ENCODE assay signal across 1 cellular context in the genomic region with DNA sequence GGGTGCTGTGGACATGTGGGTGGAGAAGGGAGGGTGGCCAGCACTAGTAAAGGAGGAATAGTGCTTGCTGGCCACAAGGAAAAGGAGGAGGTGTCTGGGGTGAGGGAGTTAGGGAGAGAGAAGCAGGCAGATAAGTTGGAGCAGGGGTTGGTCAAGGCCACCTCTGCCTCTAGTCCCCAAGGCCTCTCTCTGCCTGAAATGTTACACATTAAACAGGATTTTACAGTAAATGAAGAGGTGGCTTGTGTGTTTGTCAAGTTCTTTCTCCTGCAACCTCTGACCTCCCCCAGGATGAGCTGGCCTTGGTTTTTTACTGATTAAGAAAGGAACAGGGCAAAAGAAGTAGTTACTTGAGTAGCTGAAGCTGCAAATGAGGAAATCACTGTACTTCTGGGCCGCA.
TF ChIP-seq lines count a peak whose summit lies in the region.

No MANE protein-coding gene starts in this region.

TF ChIP-seq in H1, 55 proteins besides CTCF, POLR2A, EP300 and RAD21:
- TF ChIP-seq BCL11A (IDR thresholded peaks at IDR 0.05; ENCODE audit: low read depth in 2 of 2, low read length in 2 of 2) = no peak
- no peak for TF ChIP-seq MAX (IDR thresholded peaks at IDR 0.05)
- TF ChIP-seq CTBP2 (IDR thresholded peaks at IDR 0.05; ENCODE audit: borderline replicate concordance, insufficient read depth, insufficient read length, low read length) = no peak
- no peak for TF ChIP-seq EGR1 (IDR thresholded peaks at IDR 0.05; ENCODE audit: borderline replicate concordance, low read depth, low read length)
